ENCODE assay signal across 20 cellular contexts in the genomic region with DNA sequence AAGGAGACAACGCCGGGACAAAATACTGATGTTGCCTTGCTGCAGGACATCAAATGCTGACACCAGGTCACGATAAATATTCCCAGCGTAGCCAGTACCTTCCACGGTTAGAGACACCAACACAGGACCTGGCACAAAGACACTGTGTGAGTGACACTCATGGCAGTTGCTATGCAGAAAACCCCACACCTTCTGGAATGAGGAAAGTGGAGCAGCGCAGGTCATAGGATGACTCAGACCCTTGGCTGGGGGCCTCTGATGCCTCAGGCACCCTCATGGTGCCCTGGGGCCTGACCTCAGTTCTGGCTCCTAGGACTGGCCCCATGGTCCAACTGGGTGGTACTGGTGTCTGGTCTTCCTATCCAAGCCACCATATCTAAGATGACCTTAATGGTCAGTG. TPM values are rescaled to one million over a fixed set of nuclear protein-coding genes. Genes with fewer than 3 reads are reported as not detected.
DNase-seq lines count a peak whose midpoint lies in the region; ATAC-seq, FAIRE-seq and TF ChIP-seq lines count a peak whose summit lies in the region.
"Had no signal": no experiment of that assay in that cellular context is flagged by ENCODE, and none has a peak within 500 bp of the region (broad histone marks: within the 10 kb centered on the region; RNA-seq: fewer than 3 reads in every experiment).

No MANE protein-coding gene starts in this region.

- no peaks in the 10 kb centered on the region for H3K27me3 ChIP-seq in A673 (replicated peaks; ENCODE audit: insufficient read depth, low read depth, low read length, poor library complexity)

- no peak for FAIRE-seq in H54 (lab: Jason Lieb, UNC)
- FAIRE-seq: frontal cortex had no signal

- no peaks in the 10 kb centered on the region for H3K36me3 ChIP-seq in A673 (ENCODE audit: insufficient read depth, low read length, poor library complexity, severe bottlenecking)

- H3K9me3 ChIP-seq in A673 (ENCODE audit: low read depth, low read length, poor library complexity, severe bottlenecking) = no peaks in the 10 kb centered on the region
- H3K9me3 ChIP-seq: Caco-2 had no signal

- H3K27ac ChIP-seq in RWPE1 (peak overlapping the region; percentile 26), A673 (ENCODE audit: low read depth, low read length, poor library complexity, severe bottlenecking) (no peak overlapping the region)
- H3K27ac ChIP-seq: coronary artery had no signal

- CTCF ChIA-PET in RWPE1 (lab: Yijun Ruan, JAX) (no interaction called here), A673 (lab: Charles Lee) (no interaction called here), GM10248 (lab: Yijun Ruan, JAX) (interaction anchor here (1.1 to 2.9 kb wide), 4 partner anchors 9 to 25 kb away, joined by 3 to 10 read pairs (median 4); a partner anchor contains a TSS)

- no TSS peak for BruUV-seq in A673 (replicated peaks; lab: Mats Ljungman, UMichigan)

- TF ChIP-seq POLR2A in H54 (IDR thresholded peaks at IDR 0.05; ENCODE audit: low read depth, low read length) = no peak

- no peak for TF ChIP-seq CTCF in RWPE1 (conservative IDR thresholded peaks at IDR 0.05; ENCODE audit: low read depth)
- TF ChIP-seq CTCF in A673 (conservative IDR thresholded peaks at IDR 0.05; ENCODE audit: low read depth, low read length) = no peak
- TF ChIP-seq CTCF in GM10248 (IDR thresholded peaks at IDR 0.05; ENCODE audit: control extremely low read depth, extremely low read depth, low read depth, missing control alignments) = no peak

- ATAC-seq in left ventricle myocardium superior = no peak
- ATAC-seq in HG03108 (IDR thresholded peaks at IDR 0.05; ENCODE audit: unreplicated experiment) = no peak
- ATAC-seq: naive thymus-derived CD4-positive, alpha-beta T cell had no signal

- DNase-seq in ACHN (peak; percentile 46), H54 (ENCODE audit: insufficient read length, low spot score) (peak; percentile 82), RWPE1 (ENCODE audit: low spot score) (no peak), kidney tubule cell (ENCODE audit: low spot score) (peak; percentile 85), left ventricle myocardium superior (no peak), A673 (ENCODE audit: low spot score) (no peak), GM10248 (ENCODE audit: extremely low spot score) (no peak)
- DNase-seq: activated CD4-positive, alpha-beta T cell treated with anti-CD3 and anti-CD28 coated beads for 4 hours; activated CD8-positive, alpha-beta memory T cell treated with anti-CD3 and anti-CD28 coated beads, Interleukin-2, amount 50 U/mL, for 48 hours; activated naive CD4-positive, alpha-beta T cell treated with Interleukin-2 at 50 U/mL for 16 hours; Caco-2; Kasumi-1; naive thymus-derived CD4-positive, alpha-beta T cell; NCI-H187 treated with DMSO at 0.1 percent for 48 hours; NCI-H510A treated with DMSO at 0.1 percent for 48 hours; stimulated activated CD4-positive, alpha-beta T cell treated with anti-CD3 and anti-CD28 coated beads, Interleukin-2, amount 100 ng/mL, for 48 hours had no signal

- no peaks in the 10 kb centered on the region for H3K4me1 ChIP-seq in A673 (ENCODE audit: insufficient read depth, low read length, poor library complexity, severe bottlenecking)

- H3K4me3 ChIP-seq in A673 (ENCODE audit: low read depth, low read length, poor library complexity, severe bottlenecking) = no peak overlapping the region
- H3K4me3 ChIP-seq: coronary artery had no signal

- in situ Hi-C loops in ACHN (cut with HindIII; ENCODE audit: low pct_ligation_motif_present, low pct_unique_long_range_greater_than_20kb, low sequenced_read_pairs) = no loop called here

- intact Hi-C loops in left ventricle myocardium superior (cut with micrococcal nuclease) = no loop called here
- intact Hi-C loops in A673 (cut with micrococcal nuclease; ENCODE audit: unreplicated experiment) = no loop called here

- POLR2A ChIA-PET in RWPE1 (lab: Yijun Ruan, JAX; ENCODE audit: low non-redundant PET) (no interaction called here), A673 (lab: Charles Lee; ENCODE audit: low non-redundant PET) (no interaction called here), GM10248 (lab: Yijun Ruan, JAX) (interaction anchor here (0.7 kb wide), 1 partner anchor 156 kb away, joined by 3 read pairs; a partner anchor contains a TSS)

RNA-seq across cellular contexts. Expression of a gene that starts 7.0 kb away (rescaled TPM):
- 0.37 TPM for total RNA-seq in left ventricle myocardium superior
- 0.21 TPM in 1 of 2 replicates, not detected in the other for total RNA-seq in A673 (2021)
- total RNA-seq: skeletal muscle tissue had no signal

RNA-seq across cellular contexts. Expression of a gene that starts 7.0 kb away (rescaled TPM):
- not detected for total RNA-seq in left ventricle myocardium superior
- total RNA-seq in A673 (2021) = not detected in 2 replicates
- total RNA-seq: Caco-2, frontal cortex, skeletal muscle tissue had no signal

RNA-seq across cellular contexts. Expression of a gene that starts 24.0 kb away (rescaled TPM):
- 58.9 TPM for total RNA-seq in left ventricle myocardium superior
- 19.2 and 21.8 TPM in 2 replicates for total RNA-seq in A673 (2021)

RNA-seq across cellular contexts. Expression of a gene that starts 24.5 kb away (rescaled TPM):
- total RNA-seq in left ventricle myocardium superior (84.2 TPM), A673 (2021) (36.3 and 48.5 TPM in 2 replicates)

RNA-seq across cellular contexts. Expression of a gene that starts 33.2 kb away (rescaled TPM):
- total RNA-seq in left ventricle myocardium superior (not detected), A673 (2021) (1.4 and 1.7 TPM in 2 replicates)
- total RNA-seq: skeletal muscle tissue had no signal

Comparison
In these comparisons a context has a peak if more than half of its experiments do, and no peak if none do; other contexts are left out.
1. DNase-seq: peak in ACHN (single experiment), H54 (single experiment) and kidney tubule cell (single experiment); none in RWPE1 (single experiment), left ventricle myocardium superior (single experiment), A673 (single experiment) and GM10248 (single experiment).